Comparison of ENCODE assay signal across 23 cellular contexts in genomic region chr12:109671482-109671881, GRCh38. TPM values are rescaled to one million over a fixed set of nuclear protein-coding genes. Genes with fewer than 3 reads are reported as not detected.
"Had no signal": no experiment of that assay in that cellular context is flagged by ENCODE, and none has a peak within 500 bp of the region (broad histone marks: within the 10 kb centered on the region; RNA-seq: fewer than 3 reads in every experiment).

No MANE protein-coding gene starts in this region.

- ATAC-seq: gastrocnemius medialis; heart right ventricle; left lung; lower lobe of right lung; natural killer cell treated with Interleukin-12 subunit alpha and Interleukin-12 subunit beta and Interleukin-15 and Interleukin-18, amount 100 ng/mL, for 72 hours; psoas muscle; sciatic nerve had no signal

- H3K27ac ChIP-seq: dorsolateral prefrontal cortex, gastrocnemius medialis, heart right ventricle, left lung, lower lobe of right lung, psoas muscle, stomach, thoracic aorta, transverse colon had no signal

- FAIRE-seq: endometrium, islet of Langerhans, urothelium cell line had no signal

- H3K27me3 ChIP-seq: gastrocnemius medialis had no signal

- H3K4me1 ChIP-seq: gastrocnemius medialis, heart right ventricle, left lung, lower lobe of right lung, psoas muscle, stomach, transverse colon had no signal

- DNase-seq: cortex of kidney; dorsolateral prefrontal cortex; effector CD8-positive, alpha-beta T cell; erythroblast; gastrocnemius medialis; heart right ventricle; left lung; lower lobe of right lung; mesenchymal stem cell; midbrain; psoas muscle; stimulated activated CD4-positive, alpha-beta T cell treated with anti-CD3 and anti-CD28 coated beads, Interleukin-12 subunit alpha, Interleukin-12 subunit beta, amount 100 ng/mL, for 4 hours; stimulated activated naive CD4-positive, alpha-beta T cell; stomach; substantia nigra; transverse colon had no signal

- H3K4me3 ChIP-seq: dorsolateral prefrontal cortex, gastrocnemius medialis, heart right ventricle, left lung, lower lobe of right lung, psoas muscle, stomach, thoracic aorta, transverse colon had no signal

- H3K36me3 ChIP-seq: gastrocnemius medialis, heart right ventricle, left lung, lower lobe of right lung, stomach, thoracic aorta, transverse colon had no signal

- H3K9me3 ChIP-seq: gastrocnemius medialis, left lung, lower lobe of right lung, psoas muscle, thoracic aorta, transverse colon had no signal

RNA-seq across cellular contexts. Expression of gene FAM222A, which starts 42.1 kb away (rescaled TPM):
- total RNA-seq: fibroblast of lung had no signal
